ENCODE assay signal across 8 cellular contexts in the genomic region with DNA sequence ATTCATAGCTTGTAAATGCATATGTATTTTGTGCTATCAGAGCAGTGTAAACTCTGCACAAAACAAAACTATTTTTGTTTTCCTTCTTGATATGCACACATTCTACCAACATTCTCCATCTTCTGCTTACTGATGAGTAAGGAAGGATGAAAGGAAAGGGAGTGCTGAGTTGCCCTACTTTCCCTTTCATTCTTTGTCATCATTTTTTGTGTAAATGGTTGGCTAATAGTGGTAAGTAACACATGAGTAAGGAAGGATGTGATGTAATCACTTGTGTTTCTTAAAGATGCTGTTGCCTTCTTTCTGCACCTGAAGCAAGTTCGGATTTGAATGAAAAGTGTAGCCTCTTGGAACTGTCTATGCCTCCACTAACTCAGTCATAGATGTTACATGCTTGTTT. TPM values are rescaled to one million over a fixed set of nuclear protein-coding genes. Genes with fewer than 3 reads are reported as not detected.
DNase-seq lines count a peak whose midpoint lies in the region; ATAC-seq and TF ChIP-seq lines count a peak whose summit lies in the region.

No MANE protein-coding gene starts in this region.

- in situ Hi-C loops in GM13977 (cut with MboI; ENCODE audit: low pct_unique_long_range_greater_than_20kb, low sequenced_read_pairs, unreplicated experiment): no loop called here

- TF ChIP-seq CTCF in GM13977 (IDR thresholded peaks at IDR 0.05; ENCODE audit: extremely low read depth, insufficient read depth, missing control alignments) (no peak), sigmoid colon (IDR thresholded peaks at IDR 0.05) (no peak)

- no peak for TF ChIP-seq EP300 in sigmoid colon (IDR thresholded peaks at IDR 0.05)

- no peak overlapping the region for H3K4me3 ChIP-seq in SJSA1
- no peak overlapping the region for H3K4me3 ChIP-seq in sigmoid colon

- H3K4me1 ChIP-seq in SJSA1 (replicated peaks) (peaks cover 35% of the 10 kb centered on the region), sigmoid colon (peaks cover 0 to 20% (median 15%) of the 10 kb centered on the region in 4 donors)

- no peak for TF ChIP-seq POLR2A in sigmoid colon (IDR thresholded peaks at IDR 0.05)

- WGBS in sigmoid colon, 2 donors: 79 to 89% methylated on average over 1 of the region's 1 CpG

- H3K27ac ChIP-seq in SJSA1 (peak overlapping the region; percentile 17; the same call in 1 of the 2 replicates), sigmoid colon (no peak overlapping the region)

- peaks cover 39% of the 10 kb centered on the region for H3K36me3 ChIP-seq in SJSA1
- no peaks in the 10 kb centered on the region for H3K36me3 ChIP-seq in sigmoid colon

- DNase-seq in GM13977 (ENCODE audit: low spot score) (peak; percentile 55), SJSA1 (ENCODE audit: low read depth in 1 of 2, low spot score in 2 of 2) (peak in 1 of 2 experiments; percentile 40), medulla oblongata (ENCODE audit: extremely low spot score) (peak; percentile 28), H4 (ENCODE audit: low spot score) (no peak), NCI-H748 (lab: John Stamatoyannopoulos, UW; ENCODE audit: unreplicated experiment) (no peak), sigmoid colon (no peak)

- H3K9me3 ChIP-seq in SJSA1 (replicated peaks) (no peaks in the 10 kb centered on the region; the same call in 1 of the 2 replicates), sigmoid colon (no peaks in the 10 kb centered on the region)

- intact Hi-C loops in sigmoid colon (cut with DNase I): no loop called here

- H3K27me3 ChIP-seq in SJSA1 (replicated peaks) (no peaks in the 10 kb centered on the region), sigmoid colon (no peaks in the 10 kb centered on the region)

- ATAC-seq in HG02938 (IDR thresholded peaks at IDR 0.05; ENCODE audit: unreplicated experiment) (peak; percentile 33), HG02763 (IDR thresholded peaks at IDR 0.05; ENCODE audit: unreplicated experiment) (no peak)

RNA-seq across cellular contexts. Expression of a gene that starts 4.6 kb away (rescaled TPM):
- total RNA-seq in SJSA1 (2014; rRNA removed; shearing (Covaris generic)): 40.6 and 54.5 TPM in 2 replicates
- 8.4 and 11.5 TPM in 2 replicates for total RNA-seq in H4 (2014; rRNA removed; shearing (Covaris generic))
- total RNA-seq in sigmoid colon: 100 to 1,000 TPM in 1 of 4 donors, 10 to 100 TPM in 3; 72.1 to 122 (median 84.4) TPM
- polyA plus RNA-seq in sigmoid colon: 1 to 10 TPM; 3.0 to 9.6 (median 8.9) TPM

Comparison
In these comparisons a context has a peak if more than half of its experiments do, and no peak if none do; other contexts are left out.
1. DNase-seq: peak in GM13977 (single experiment) and medulla oblongata (single experiment); none in H4 (single experiment), NCI-H748 (single experiment) and sigmoid colon (single experiment).